Comparison of ENCODE assay signal across 1 cellular context in the genomic region with DNA sequence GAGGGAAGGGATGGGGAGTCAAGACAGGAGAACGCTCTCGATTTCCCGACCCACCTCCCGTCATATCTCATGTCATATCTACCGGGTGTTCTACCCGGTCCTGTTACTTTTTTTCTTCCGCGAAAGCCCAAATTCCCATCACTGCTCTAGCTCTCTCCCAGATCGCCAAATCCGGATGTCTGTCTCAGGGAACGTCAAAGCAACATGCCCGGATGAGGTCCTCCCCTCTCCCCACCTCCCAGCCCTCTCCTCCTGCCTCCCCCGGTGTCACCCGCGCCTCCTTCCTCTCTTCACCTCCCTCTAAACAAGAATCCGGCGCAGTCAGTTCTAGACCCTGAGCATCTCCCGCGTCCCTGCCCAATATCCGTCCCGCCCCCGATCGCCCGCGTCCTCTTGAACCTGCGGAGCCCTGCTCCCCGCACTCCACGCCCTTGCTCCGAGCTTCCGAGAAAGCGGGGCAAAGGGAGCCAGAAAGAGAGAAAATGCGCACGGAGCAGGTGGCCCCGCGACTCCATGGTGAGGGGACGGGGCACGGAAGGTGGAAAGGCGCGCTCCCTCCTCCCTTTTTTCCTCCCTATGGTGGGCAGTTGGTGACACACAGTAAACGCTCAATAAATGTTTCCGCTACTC.
TF ChIP-seq lines count a peak whose summit lies in the region.

No MANE protein-coding gene starts in this region.

TF ChIP-seq in endothelial cell of umbilical vein, 7 proteins besides CTCF, POLR2A, EP300 and RAD21:
- peak; percentile 41 for TF ChIP-seq EZH2 (IDR thresholded peaks at IDR 0.05; ENCODE audit: borderline replicate concordance, low read depth, low read length, severe bottlenecking)
